8 cellular contexts compared by ENCODE assay signal in genomic region chr4:82268050-82268825, GRCh38.
DNase-seq lines count a peak whose midpoint lies in the region; ATAC-seq and TF ChIP-seq lines count a peak whose summit lies in the region.

No MANE protein-coding gene starts in this region.

- intact Hi-C loops in activated CD4-positive, alpha-beta memory T cell treated with anti-CD3 and anti-CD28 coated beads for 36 hours (cut with micrococcal nuclease), result loop anchor here (1.0 to 5.0 kb wide), 4 partner anchors 146 to 863 kb away; no protein-coding TSS in a partner anchor
- intact Hi-C loops in thyroid gland (cut with DNase I), result loop anchor here (10.0 kb wide), 1 partner anchor 863 kb away; no protein-coding TSS in a partner anchor

- peaks cover 5 to 18% of the 10 kb centered on the region in 2 donors for H3K27me3 Mint-ChIP-seq in CD8-positive, alpha-beta memory T cell
- peaks cover 3% of the 10 kb centered on the region for H3K27me3 Mint-ChIP-seq in activated CD4-positive, alpha-beta memory T cell treated with anti-CD3 and anti-CD28 coated beads for 36 hours

- H3K4me1 Mint-ChIP-seq in CD8-positive, alpha-beta memory T cell, result peaks cover 6 to 33% (median 10%) of the 10 kb centered on the region in 3 donors
- peaks cover 9% of the 10 kb centered on the region for H3K4me1 Mint-ChIP-seq in activated CD4-positive, alpha-beta memory T cell treated with anti-CD3 and anti-CD28 coated beads for 36 hours (ENCODE audit: low read depth)

- no peaks in the 10 kb centered on the region for H3K9me3 ChIP-seq in CD8-positive, alpha-beta memory T cell (ENCODE audit: low read length)
- H3K9me3 ChIP-seq in thyroid gland, result no peaks in the 10 kb centered on the region

- H3K36me3 Mint-ChIP-seq in CD8-positive, alpha-beta memory T cell, result no peaks in the 10 kb centered on the region
- H3K36me3 Mint-ChIP-seq in activated CD4-positive, alpha-beta memory T cell treated with anti-CD3 and anti-CD28 coated beads for 36 hours, result no peaks in the 10 kb centered on the region

- H3K9me3 Mint-ChIP-seq in CD8-positive, alpha-beta memory T cell, result no peaks in the 10 kb centered on the region
- H3K9me3 Mint-ChIP-seq in activated CD4-positive, alpha-beta memory T cell treated with anti-CD3 and anti-CD28 coated beads for 36 hours, result no peaks in the 10 kb centered on the region

- peak overlapping the region in 2 of 8 donors; percentile 18 to 72 for H3K27ac Mint-ChIP-seq in CD8-positive, alpha-beta memory T cell
- no peak overlapping the region for H3K27ac Mint-ChIP-seq in activated CD4-positive, alpha-beta memory T cell treated with anti-CD3 and anti-CD28 coated beads for 36 hours

- TF ChIP-seq POLR2A in thyroid gland (IDR thresholded peaks at IDR 0.05), result no peak

- WGBS in thyroid gland, 2 donors, result 41 to 44% methylated on average over 4 of the region's 4 CpGs

- H3K27ac ChIP-seq in CD8-positive, alpha-beta memory T cell (ENCODE audit: low read depth, low read length), result no peak overlapping the region
- no peak overlapping the region for H3K27ac ChIP-seq in thyroid gland

- H3K36me3 ChIP-seq in CD8-positive, alpha-beta memory T cell (ENCODE audit: insufficient read depth, low read length), result no peaks in the 10 kb centered on the region
- no peaks in the 10 kb centered on the region for H3K36me3 ChIP-seq in thyroid gland

- H3K4me3 ChIP-seq in CD8-positive, alpha-beta memory T cell (ENCODE audit: low read length), result no peak overlapping the region
- no peak overlapping the region for H3K4me3 ChIP-seq in epithelial cell of proximal tubule (ENCODE audit: low read depth, low read length)
- no peak overlapping the region for H3K4me3 ChIP-seq in thyroid gland (replicated peaks in 1 of 3)

- CTCF ChIA-PET in CD8-positive, alpha-beta memory T cell (lab: Charles Lee), result interaction anchor here (0.6 to 2.6 kb wide), 27 partner anchors 8 to 863 kb away, joined by 3 to 14 read pairs (median 3); no protein-coding TSS in a partner anchor
- CTCF ChIA-PET in activated CD4-positive, alpha-beta memory T cell treated with anti-CD3 and anti-CD28 coated beads for 36 hours (lab: Charles Lee), result interaction anchor here (0.7 to 2.6 kb wide), 24 partner anchors 9 to 918 kb away, joined by 3 to 22 read pairs (median 5); no protein-coding TSS in a partner anchor

- TF ChIP-seq CTCF in epithelial cell of proximal tubule (conservative IDR thresholded peaks at IDR 0.05; ENCODE audit: low read depth, low read length) (peak; percentile 93), thyroid gland (IDR thresholded peaks at IDR 0.05) (peak; percentile 17 to 72 (median 60))

- POLR2A ChIA-PET in CD8-positive, alpha-beta memory T cell (lab: Charles Lee), result interaction anchor here (0.5 kb wide), 1 partner anchor 106 kb away, joined by 12 read pairs; the partner anchor contains the start of gene HNRNPD
- POLR2A ChIA-PET in activated CD4-positive, alpha-beta memory T cell treated with anti-CD3 and anti-CD28 coated beads for 36 hours (lab: Charles Lee), result no interaction called here

- ATAC-seq in GM19351 (IDR thresholded peaks at IDR 0.05; ENCODE audit: unreplicated experiment) (peak; percentile 94), HG03558 (IDR thresholded peaks at IDR 0.05; ENCODE audit: extremely low read depth, unreplicated experiment) (peak; percentile 68)

- H3K4me1 ChIP-seq in CD8-positive, alpha-beta memory T cell (ENCODE audit: insufficient read depth, low read length), result peaks cover 8% of the 10 kb centered on the region
- H3K4me1 ChIP-seq in thyroid gland, result peaks cover 0 to 6% of the 10 kb centered on the region in 2 donors

- no peaks in the 10 kb centered on the region for H3K27me3 ChIP-seq in CD8-positive, alpha-beta memory T cell (ENCODE audit: insufficient read depth, low read length, poor library complexity, severe bottlenecking)
- no peaks in the 10 kb centered on the region for H3K27me3 ChIP-seq in thyroid gland

- DNase-seq in CD8-positive, alpha-beta memory T cell, result peak; percentile 6 to 61 (median 32)
- peak; percentile 46 for DNase-seq in NCI-H748 (lab: John Stamatoyannopoulos, UW; ENCODE audit: unreplicated experiment)
- DNase-seq in activated CD4-positive, alpha-beta memory T cell treated with anti-CD3 and anti-CD28 coated beads for 36 hours, result peak; percentile 54
- peak; percentile 7 for DNase-seq in epithelial cell of proximal tubule (ENCODE audit: low read depth)
- DNase-seq in myocyte (ENCODE audit: low read depth), result peak; percentile 71
- peak; percentile 47 to 59 for DNase-seq in thyroid gland

- no peak overlapping the region for H3K4me3 Mint-ChIP-seq in CD8-positive, alpha-beta memory T cell
- H3K4me3 Mint-ChIP-seq in activated CD4-positive, alpha-beta memory T cell treated with anti-CD3 and anti-CD28 coated beads for 36 hours, result no peak overlapping the region

Comparison
In these comparisons a context has a peak if more than half of its experiments do, and no peak if none do; other contexts are left out.
1. DNase-seq: peak in every context shown above with its lines; median percentile 71 in myocyte; 54 in activated CD4-positive, alpha-beta memory T cell treated with anti-CD3 and anti-CD28 coated beads for 36 hours; 53 in thyroid gland; 46 in NCI-H748; 32 in CD8-positive, alpha-beta memory T cell; 7 in epithelial cell of proximal tubule.